Comparison of ENCODE assay signal across 24 cellular contexts in the genomic region with DNA sequence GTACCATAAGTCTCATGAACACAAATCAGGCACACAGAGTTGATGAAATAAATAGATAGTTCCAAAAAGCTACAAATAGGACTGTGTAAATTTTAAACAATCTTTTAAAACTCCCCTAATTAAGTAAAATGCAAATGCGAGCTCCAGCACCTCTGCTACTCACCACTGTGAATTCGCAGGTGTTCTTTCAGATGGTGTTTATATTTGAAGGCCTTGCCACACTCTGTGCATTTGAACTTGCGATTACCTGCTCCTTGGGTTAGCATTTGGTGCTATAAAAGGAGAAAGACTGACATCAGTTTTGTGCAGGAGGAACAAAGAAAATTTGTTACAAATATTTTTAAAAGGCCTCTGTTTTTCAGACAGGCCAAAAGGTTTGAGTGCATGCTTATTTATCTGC.
"Had no signal": no experiment of that assay in that cellular context is flagged by ENCODE, and none has a peak within 500 bp of the region (broad histone marks: within the 10 kb centered on the region; RNA-seq: fewer than 3 reads in every experiment).

No MANE protein-coding gene starts in this region.

- H3K27ac ChIP-seq: breast epithelium, colonic mucosa, gastrocnemius medialis, neutrophil, ovary, prostate gland, suprapubic skin had no signal

- H3K9me3 ChIP-seq: breast epithelium, colonic mucosa, esophagus squamous epithelium, gastrocnemius medialis, heart left ventricle, neutrophil, ovary, prostate gland, suprapubic skin had no signal

- DNase-seq: activated B cell treated with CpG ODN at 0.5 μM for 24 hours; activated CD4-positive, alpha-beta T cell treated with anti-CD3 and anti-CD28 coated beads for 36 hours; activated CD4-positive, alpha-beta T cell treated with anti-CD3 and anti-CD28 coated beads, Interleukin-2, amount 50 U/mL, for 4 hours; activated naive CD4-positive, alpha-beta T cell treated with Interleukin-2 at 50 U/mL for 16 hours; activated naive CD8-positive, alpha-beta T cell treated with anti-CD3 and anti-CD28 coated beads for 36 hours; activated T-cell treated with anti-CD3 and anti-CD28 coated beads, Interleukin-2, amount 50 U/mL, for 48 hours; colonic mucosa; esophagus squamous epithelium; gastrocnemius medialis; heart left ventricle; islet precursor cell; naive thymus-derived CD8-positive, alpha-beta T cell; ovary; stimulated activated CD4-positive, alpha-beta T cell treated with anti-CD3 and anti-CD28 coated beads, Interleukin-1b, Interleukin-23, amount 100 ng/mL, for 48 hours; T1000 had no signal

- H3K36me3 ChIP-seq: breast epithelium, colonic mucosa, ovary, prostate gland had no signal

- H3K9me3 Mint-ChIP-seq: activated B cell treated with CpG ODN at 0.5 μM for 24 hours; central memory CD8-positive, alpha-beta T cell; naive thymus-derived CD8-positive, alpha-beta T cell; stimulated activated naive CD8-positive, alpha-beta T cell treated with anti-CD3 and anti-CD28 coated beads, Interleukin-15, Interleukin-2, amounts not matched to agents 100 ng/mL and 50 ng/mL, for 24 hours; T-helper 1 cell treated with Interleukin-12 subunit alpha and Interleukin-12 subunit beta and Interleukin-4 antibody, amounts not matched to agents 30 μg/mL and 1 μg/mL, for 36 hours; type B pancreatic cell had no signal

- H3K27ac Mint-ChIP-seq: activated CD4-positive, alpha-beta T cell treated with anti-CD3 and anti-CD28 coated beads for 36 hours; activated naive CD8-positive, alpha-beta T cell treated with anti-CD3 and anti-CD28 coated beads for 36 hours; naive thymus-derived CD8-positive, alpha-beta T cell; stimulated activated naive CD8-positive, alpha-beta T cell treated with anti-CD3 and anti-CD28 coated beads, Interleukin-15, Interleukin-2, amounts not matched to agents 100 ng/mL and 50 ng/mL, for 24 hours; T-helper 1 cell treated with Interleukin-12 subunit alpha and Interleukin-12 subunit beta and Interleukin-4 antibody, amounts not matched to agents 30 μg/mL and 1 μg/mL, for 36 hours; type B pancreatic cell had no signal

- H3K27me3 Mint-ChIP-seq: activated B cell treated with CpG ODN at 0.5 μM for 24 hours; activated CD4-positive, alpha-beta T cell treated with anti-CD3 and anti-CD28 coated beads for 36 hours; activated naive CD8-positive, alpha-beta T cell treated with anti-CD3 and anti-CD28 coated beads for 36 hours; central memory CD8-positive, alpha-beta T cell; naive thymus-derived CD8-positive, alpha-beta T cell; stimulated activated naive CD8-positive, alpha-beta T cell treated with anti-CD3 and anti-CD28 coated beads, Interleukin-15, Interleukin-2, amounts not matched to agents 100 ng/mL and 50 ng/mL, for 24 hours had no signal

- H3K27me3 ChIP-seq: breast epithelium, colonic mucosa, esophagus squamous epithelium, gastrocnemius medialis, heart left ventricle, neutrophil, ovary had no signal

- H3K4me1 ChIP-seq: breast epithelium, colonic mucosa, prostate gland had no signal

- ATAC-seq: activated CD4-positive, alpha-beta T cell treated with anti-CD3 and anti-CD28 coated beads for 36 hours; gastrocnemius medialis; heart left ventricle; naive thymus-derived CD8-positive, alpha-beta T cell had no signal

- H3K4me3 Mint-ChIP-seq: activated B cell treated with CpG ODN at 0.5 μM for 24 hours; activated CD4-positive, alpha-beta T cell treated with anti-CD3 and anti-CD28 coated beads for 36 hours; activated naive CD8-positive, alpha-beta T cell treated with anti-CD3 and anti-CD28 coated beads for 36 hours; central memory CD8-positive, alpha-beta T cell; naive thymus-derived CD8-positive, alpha-beta T cell; stimulated activated naive CD8-positive, alpha-beta T cell treated with anti-CD3 and anti-CD28 coated beads, Interleukin-15, Interleukin-2, amounts not matched to agents 100 ng/mL and 50 ng/mL, for 24 hours; T-helper 1 cell treated with Interleukin-12 subunit alpha and Interleukin-12 subunit beta and Interleukin-4 antibody, amounts not matched to agents 30 μg/mL and 1 μg/mL, for 36 hours; type B pancreatic cell had no signal

- H3K4me1 Mint-ChIP-seq: activated CD4-positive, alpha-beta T cell treated with anti-CD3 and anti-CD28 coated beads for 36 hours had no signal

- H3K4me3 ChIP-seq: breast epithelium, colonic mucosa, esophagus squamous epithelium, gastrocnemius medialis, heart left ventricle, lung, ovary, prostate gland, suprapubic skin had no signal
